ENCODE assay signal across 8 cellular contexts in genomic region chr1:90718411-90719320, GRCh38. TPM values are rescaled to one million over a fixed set of nuclear protein-coding genes. Genes with fewer than 3 reads are reported as not detected.
A peak's percentile ranks its signal among the peaks of the same experiment; 100 is the strongest.
DNase-seq lines count a peak whose midpoint lies in the region; ATAC-seq, FAIRE-seq and TF ChIP-seq lines count a peak whose summit lies in the region.

No MANE protein-coding gene starts in this region.

- peaks cover 90% of the 10 kb centered on the region for H3K27me3 Mint-ChIP-seq in stimulated activated naive CD8-positive, alpha-beta T cell treated with anti-CD3 and anti-CD28 coated beads, Interleukin-15, Interleukin-2, amounts not matched to agents 100 ng/mL and 50 ng/mL, for 24 hours
- H3K27me3 Mint-ChIP-seq in mesothelial cell of epicardium (ENCODE audit: low read depth), result peaks cover 97% of the 10 kb centered on the region

- H4K20me1 ChIP-seq in K562 (replicated peaks; ENCODE audit: control insufficient read depth, insufficient read depth, low read length), result no peaks in the 10 kb centered on the region

- H3K4me1 Mint-ChIP-seq in stimulated activated naive CD8-positive, alpha-beta T cell treated with anti-CD3 and anti-CD28 coated beads, Interleukin-15, Interleukin-2, amounts not matched to agents 100 ng/mL and 50 ng/mL, for 24 hours (ENCODE audit: low read depth), result peaks cover 46% of the 10 kb centered on the region
- peaks cover 16% of the 10 kb centered on the region for H3K4me1 Mint-ChIP-seq in mesothelial cell of epicardium

- peaks cover 17% of the 10 kb centered on the region for H3K36me3 Mint-ChIP-seq in stimulated activated naive CD8-positive, alpha-beta T cell treated with anti-CD3 and anti-CD28 coated beads, Interleukin-15, Interleukin-2, amounts not matched to agents 100 ng/mL and 50 ng/mL, for 24 hours (ENCODE audit: low read depth)
- H3K36me3 Mint-ChIP-seq in mesothelial cell of epicardium, result no peaks in the 10 kb centered on the region

- TF ChIP-seq CTCF in K562 (IDR thresholded peaks at IDR 0.05 in 2 of 3, conservative IDR thresholded peaks at IDR 0.05 in 1 of 3; ENCODE audit: insufficient read depth in 2 of 3, low read depth in 1 of 3, low read length in 3 of 3) (no peak), mesothelial cell of epicardium (IDR thresholded peaks at IDR 0.05; ENCODE audit: unreplicated experiment) (no peak), ovary (IDR thresholded peaks at IDR 0.05) (no peak)

- ATAC-seq in stimulated activated naive CD8-positive, alpha-beta T cell treated with anti-CD3 and anti-CD28 coated beads, Interleukin-15, Interleukin-2, amounts not matched to agents 100 U/mL and 50 U/mL, for 24 hours, result no peak
- ATAC-seq in K562, result no peak
- ATAC-seq in GM18873 (IDR thresholded peaks at IDR 0.05; ENCODE audit: low FRiP score, unreplicated experiment), result no peak

- WGBS in K562 (ENCODE audit: insufficient coverage, low coverage, missing lambda C conversion rate), result 46% methylated on average over 56 of the region's 66 CpGs
- 1 to 2% (median 2%) methylated on average over 66 of the region's 66 CpGs for WGBS in ovary, 3 donors

- H3K9me3 ChIP-seq in K562 (replicated peaks; ENCODE audit: control insufficient read depth, insufficient read depth, low read depth, low read length) (no peaks in the 10 kb centered on the region), ovary (no peaks in the 10 kb centered on the region)

- H3K36me3 ChIP-seq in K562 (ENCODE audit: control insufficient read depth, insufficient read depth, low read length) (no peaks in the 10 kb centered on the region), ovary (no peaks in the 10 kb centered on the region)

- H3K27me3 ChIP-seq in K562 (ENCODE audit: control insufficient read depth in 2 of 2, insufficient read depth in 2 of 2, low read length in 2 of 2), result peaks cover 25 to 29% of the 10 kb centered on the region in 2 experiments
- H3K27me3 ChIP-seq in ovary, result peaks cover 3% of the 10 kb centered on the region

- peaks cover 0 to 33% of the 10 kb centered on the region in 2 experiments; a peak in 3 of 5 replicates for H3K4me1 ChIP-seq in K562 (replicated peaks in 1 of 2; ENCODE audit: control insufficient read depth in 2 of 2, insufficient read depth in 2 of 2, low read length in 2 of 2)
- peaks cover 2% of the 10 kb centered on the region for H3K4me1 ChIP-seq in ovary (ENCODE audit: insufficient read depth)

- no peaks in the 10 kb centered on the region for H3K9me1 ChIP-seq in K562 (ENCODE audit: control insufficient read depth, insufficient read depth, low read length)

- POLR2A ChIA-PET in K562 (lab: Yijun Ruan, JAX), result interaction anchor here (0.6 to 0.8 kb wide), 2 partner anchors 227 to 285 kb away, joined by 3 read pairs; no protein-coding TSS in a partner anchor

- H3K4me3 ChIP-seq in K562 (peak overlapping the region; percentile 42), ovary (no peak overlapping the region)

- CTCF ChIA-PET in K562 (lab: Yijun Ruan, JAX; ENCODE audit: low intra/inter-chr PET ratio), result no interaction called here

- peak overlapping the region; percentile 72; the same call in 1 of the 2 replicates for H3K4me2 ChIP-seq in K562 (ENCODE audit: insufficient read depth, low read length)

- H3K4me3 Mint-ChIP-seq in stimulated activated naive CD8-positive, alpha-beta T cell treated with anti-CD3 and anti-CD28 coated beads, Interleukin-15, Interleukin-2, amounts not matched to agents 100 ng/mL and 50 ng/mL, for 24 hours, result peak overlapping the region; percentile 74
- peak overlapping the region; percentile 71 for H3K4me3 Mint-ChIP-seq in mesothelial cell of epicardium

- DNase-seq in stimulated activated naive CD8-positive, alpha-beta T cell treated with anti-CD3 and anti-CD28 coated beads, Interleukin-15, Interleukin-2, amounts not matched to agents 100 U/mL and 50 U/mL, for 24 hours, result no peak
- DNase-seq in K562 (ENCODE audit: extremely low read depth in 1 of 4, low spot score in 3 of 4), result no peak
- no peak for DNase-seq in mesothelial cell of epicardium (ENCODE audit: low spot score in 2 of 2, unreplicated experiment in 2 of 2)
- no peak for DNase-seq in ovary
- DNase-seq in medulla oblongata (ENCODE audit: extremely low spot score), result no peak
- DNase-seq in AML-193 (lab: John Stamatoyannopoulos, UW), result no peak

- no peak for TF ChIP-seq EP300 in K562 (IDR thresholded peaks at IDR 0.05; ENCODE audit: low read length)
- TF ChIP-seq EP300 in ovary (IDR thresholded peaks at IDR 0.05), result no peak

- peak overlapping the region; percentile 86 for H2AFZ ChIP-seq in K562 (ENCODE audit: low read depth, low read length)

- BruUV-seq in K562 (replicated peaks; lab: Mats Ljungman, UMichigan), result no TSS peak

- H3K27ac Mint-ChIP-seq in stimulated activated naive CD8-positive, alpha-beta T cell treated with anti-CD3 and anti-CD28 coated beads, Interleukin-15, Interleukin-2, amounts not matched to agents 100 ng/mL and 50 ng/mL, for 24 hours, result peak overlapping the region; percentile 77
- H3K27ac Mint-ChIP-seq in mesothelial cell of epicardium, result no peak overlapping the region

- H3K27ac ChIP-seq in K562 (ENCODE audit: extremely low read depth, low read depth, low read length) (no peak overlapping the region), ovary (no peak overlapping the region)

- H3K79me2 ChIP-seq in K562 (ENCODE audit: control insufficient read depth, insufficient read depth, low read length), result no peaks in the 10 kb centered on the region

- intact Hi-C loops in K562 (cut with micrococcal nuclease) (no loop called here), ovary (cut with DNase I) (no loop called here)

- peak overlapping the region in 1 of 2 experiments; percentile 11; a peak in 1 of 4 replicates for H3K9ac ChIP-seq in K562 (ENCODE audit: insufficient read depth in 1 of 2, low read depth in 2 of 2, low read length in 2 of 2)

- in situ Hi-C loops in K562 (cut with MboI), result no loop called here

- TF ChIP-seq POLR2A in K562 (conservative IDR thresholded peaks at IDR 0.05) (no peak), ovary (IDR thresholded peaks at IDR 0.05) (no peak)

- H3K9me3 Mint-ChIP-seq in stimulated activated naive CD8-positive, alpha-beta T cell treated with anti-CD3 and anti-CD28 coated beads, Interleukin-15, Interleukin-2, amounts not matched to agents 100 ng/mL and 50 ng/mL, for 24 hours, result peaks cover 7% of the 10 kb centered on the region
- H3K9me3 Mint-ChIP-seq in mesothelial cell of epicardium, result no peaks in the 10 kb centered on the region

- TF ChIP-seq RAD21 in K562 (CRISPR knock-in tag; conservative IDR thresholded peaks at IDR 0.05 in 1 of 2, IDR thresholded peaks at IDR 0.05 in 1 of 2), result no peak

- FAIRE-seq in K562 (lab: Jason Lieb, UNC), result no peak

TF ChIP-seq in K562, 482 proteins besides CTCF, POLR2A, EP300 and RAD21:
- TF ChIP-seq ZBTB33 (CRISPR knock-in tag; IDR thresholded peaks at IDR 0.05) (0 out of 2 replicates have a peak, but pooled peaks have one; percentile 20), RBFOX2 (IDR thresholded peaks at IDR 0.05; ENCODE audit: low read depth, low read length) (no peak)

RNA-seq across cellular contexts. Expression of gene BARHL2, which starts 1.6 kb away (rescaled TPM):
- total RNA-seq in K562 (2011; cell fraction: chromatin; rRNA removed; ENCODE audit: low replicate concordance), result not detected in 2 replicates
- total RNA-seq in K562 (2011; cell fraction: nucleolus; rRNA removed), result not detected in 2 replicates
- not detected in 2 replicates for total RNA-seq in K562 (2011; cell fraction: nucleoplasm; rRNA removed)
- total RNA-seq in K562 (2014; rRNA removed) (0.09 TPM in 1 of 2 replicates, not detected in the other), K562 (2014; rRNA removed; fragmentation: Illumina TruSeq; extraction: Trizol) (not detected in 2 replicates), K562 (2015; rRNA removed; fragmentation: Illumina TruSeq; extraction: Trizol) (not detected in 2 replicates), K562 (2021) (0.11 TPM in 2 replicates), mesothelial cell of epicardium (not detected in 3 replicates), ovary (not detected)
- polyA plus RNA-seq in K562 (2011; rRNA removed) (not detected in 2 replicates), K562 (2014; fragmentation: Illumina TruSeq; extraction: Trizol) (0.06 TPM in 1 of 2 replicates, not detected in the other), K562 (2014; fragmentation: Nextera tagmentation; extraction: Ambion mirVana) (not detected), K562 (2014; rRNA removed) (not detected in 2 replicates), ovary (not detected)
- polyA plus RNA-seq in K562 (2011; cell fraction: cytosol; rRNA removed), result not detected in 2 replicates
- 0.06 and 0.09 TPM in 2 replicates for polyA plus RNA-seq in K562 (2011; cell fraction: nucleus; rRNA removed)
- polyA plus RNA-seq in K562 (2012), result 0.07 TPM in 1 of 2 replicates, not detected in the other
- polyA minus RNA-seq in K562 (2011; rRNA and poly(A)+ RNA removed), result not detected in 2 replicates
- not detected in 2 replicates for polyA minus RNA-seq in K562 (2011; cell fraction: cytosol; rRNA and poly(A)+ RNA removed)
- polyA minus RNA-seq in K562 (2011; cell fraction: nucleus; rRNA and poly(A)+ RNA removed), result not detected in 2 replicates
